9 cellular contexts compared by ENCODE assay signal in genomic region chr2:26172866-26173595, GRCh38. TPM values are rescaled to one million over a fixed set of nuclear protein-coding genes. Genes with fewer than 3 reads are reported as not detected.
DNase-seq lines count a peak whose midpoint lies in the region; ATAC-seq and TF ChIP-seq lines count a peak whose summit lies in the region.
"Had no signal": no experiment of that assay in that cellular context is flagged by ENCODE, and none has a peak within 500 bp of the region (broad histone marks: within the 10 kb centered on the region; RNA-seq: fewer than 3 reads in every experiment).

Gene GAREM2, plus strand, starts transcription at chr2:26173088. Its CDS starts 133 bp downstream, at chr2:26173221.

- 1% methylated on average over 54 to 75 of the region's 91 CpGs for WGBS in heart right ventricle, 2 donors

- H3K36me3 ChIP-seq in WERI-Rb-1 (peaks cover 18% of the 10 kb centered on the region), heart right ventricle (no peaks in the 10 kb centered on the region), skeletal muscle satellite cell (ENCODE audit: insufficient read depth, low read length) (no peaks in the 10 kb centered on the region)

- H3K27ac ChIP-seq in WERI-Rb-1 (peak within 1 kb of the TSS; percentile 74), heart right ventricle (no peak within 1 kb of the TSS)

- H3K9me3 ChIP-seq in WERI-Rb-1 (ENCODE audit: severe bottlenecking) (no peaks in the 10 kb centered on the region), heart right ventricle (no peaks in the 10 kb centered on the region), skeletal muscle satellite cell (replicated peaks; ENCODE audit: low read length) (no peaks in the 10 kb centered on the region)

- peak within 1 kb of the TSS; percentile 62 for H3K4me3 ChIP-seq in WERI-Rb-1 (ENCODE audit: low read depth, low read length)
- peak within 1 kb of the TSS; percentile 18 to 53 (median 42) for H3K4me3 ChIP-seq in heart right ventricle
- no peak within 1 kb of the TSS for H3K4me3 ChIP-seq in skeletal muscle satellite cell (ENCODE audit: low read length)

- no peak within 1 kb of the TSS for H3K9ac ChIP-seq in skeletal muscle satellite cell (ENCODE audit: low read depth, low read length)

- no peaks in the 10 kb centered on the region for H3K27me3 ChIP-seq in WERI-Rb-1 (ENCODE audit: insufficient read depth, low read depth, severe bottlenecking)
- peaks cover 12 to 50% (median 39%) of the 10 kb centered on the region in 7 donors for H3K27me3 ChIP-seq in heart right ventricle
- H3K27me3 ChIP-seq in skeletal muscle satellite cell (ENCODE audit: control insufficient read depth, insufficient read depth, low read length): peaks cover 29% of the 10 kb centered on the region

- H3K4me2 ChIP-seq in skeletal muscle satellite cell (ENCODE audit: low read length): peak within 1 kb of the TSS; percentile 73

- intact Hi-C loops in heart right ventricle (cut with DNase I): no loop called here

- H3K4me1 ChIP-seq in heart right ventricle (peaks cover 0 to 15% (median 11%) of the 10 kb centered on the region in 9 donors), skeletal muscle satellite cell (ENCODE audit: control insufficient read depth, insufficient read depth, low read length) (no peaks in the 10 kb centered on the region)

- TF ChIP-seq CTCF in WERI-Rb-1 (IDR thresholded peaks at IDR 0.05; ENCODE audit: low read depth, low read length) (no peak), heart right ventricle (IDR thresholded peaks at IDR 0.05) (no peak)

- peak; percentile 25 for DNase-seq in NCI-H2227 (lab: John Stamatoyannopoulos, UW; ENCODE audit: unreplicated experiment)
- DNase-seq in NCI-H2227 treated with DMSO at 0.1 percent for 48 hours (lab: John Stamatoyannopoulos, UW): no peak
- DNase-seq in WERI-Rb-1: peak; percentile 46
- DNase-seq in heart right ventricle: no peak
- DNase-seq in NCI-H1694 (lab: John Stamatoyannopoulos, UW): no peak
- DNase-seq in HT-29 (ENCODE audit: low spot score): no peak
- DNase-seq: DND-41 had no signal

- ATAC-seq in heart right ventricle (peak in 1 of 8 donors; percentile 9), HG02885 (IDR thresholded peaks at IDR 0.05; ENCODE audit: poor library complexity, unreplicated experiment) (no peak)

RNA-seq across cellular contexts. Expression of gene GAREM2, which starts in this region (rescaled TPM):
- 1 to 10 TPM in 6 of 10 donors, under 1 TPM in 4; 0.55 to 2.3 (median 1.4) TPM for total RNA-seq in heart right ventricle
- polyA plus RNA-seq in heart right ventricle: under 1 TPM; 0.59 to 0.72 TPM
- 0.51 and 1.3 TPM in 2 replicates for total RNA-seq in skeletal muscle satellite cell (2012; rRNA removed)
- total RNA-seq in HT-29 (2014; rRNA removed; shearing (Covaris generic)): 0.33 and 0.55 TPM in 2 replicates

Comparison
In these comparisons a context has a peak if more than half of its experiments do, and no peak if none do; other contexts are left out.
1. DNase-seq: peak in NCI-H2227 (single experiment) and WERI-Rb-1 (single experiment); none in NCI-H2227 treated with DMSO at 0.1 percent for 48 hours (single experiment), heart right ventricle (0 of 2), NCI-H1694 (single experiment) and HT-29 (single experiment).